9 cellular contexts compared by ENCODE assay signal in genomic region chrX:153981771-153982533, GRCh38. TPM values are rescaled to one million over a fixed set of nuclear protein-coding genes. Genes with fewer than 3 reads are reported as not detected.
A peak's percentile ranks its signal among the peaks of the same experiment; 100 is the strongest.
DNase-seq lines count a peak whose midpoint lies in the region; ATAC-seq and TF ChIP-seq lines count a peak whose summit lies in the region.
"Had no signal": no experiment of that assay in that cellular context is flagged by ENCODE, and none has a peak within 500 bp of the region (broad histone marks: within the 10 kb centered on the region; RNA-seq: fewer than 3 reads in every experiment).

No MANE protein-coding gene starts in this region.

- peak overlapping the region; percentile 62 for H3K4me3 Mint-ChIP-seq in activated CD4-positive, alpha-beta memory T cell treated with anti-CD3 and anti-CD28 coated beads for 36 hours

- POLR2A ChIA-PET in activated CD4-positive, alpha-beta memory T cell treated with anti-CD3 and anti-CD28 coated beads for 36 hours (lab: Charles Lee), result interaction anchor here (1.2 to 3.4 kb wide), 4 partner anchors 8 to 57 kb away, joined by 3 to 40 read pairs (median 6); partner anchors contain the start of genes ARHGAP4, HCFC1, IRAK1 and TMEM187

- peak overlapping the region; percentile 100 for H3K27ac ChIP-seq in KOPT-K1 (ENCODE audit: low read depth, low read length, poor library complexity, severe bottlenecking)
- H3K27ac ChIP-seq in heart right ventricle, result peak overlapping the region in 1 of 10 donors; percentile 79
- H3K27ac ChIP-seq: cardiac muscle cell had no signal

- H3K4me3 ChIP-seq in heart right ventricle, result no peak overlapping the region
- H3K4me3 ChIP-seq: cardiac muscle cell had no signal

- H3K27me3 Mint-ChIP-seq in activated CD4-positive, alpha-beta memory T cell treated with anti-CD3 and anti-CD28 coated beads for 36 hours, result no peaks in the 10 kb centered on the region

- peaks cover 46% of the 10 kb centered on the region for H3K4me1 Mint-ChIP-seq in activated CD4-positive, alpha-beta memory T cell treated with anti-CD3 and anti-CD28 coated beads for 36 hours (ENCODE audit: low read depth)

- H3K27me3 ChIP-seq in heart right ventricle, result peaks cover 0 to 85% (median 0%) of the 10 kb centered on the region in 7 donors
- H3K27me3 ChIP-seq: cardiac muscle cell had no signal

- DNase-seq in activated CD4-positive, alpha-beta memory T cell treated with anti-CD3 and anti-CD28 coated beads for 36 hours, result peak; percentile 86
- peak in 1 of 2 donors; percentile 42 for DNase-seq in heart right ventricle
- peak; percentile 42 to 58 for DNase-seq in stimulated activated CD8-positive, alpha-beta memory T cell treated with anti-CD3 and anti-CD28 coated beads, Interleukin-2, amount 100 ng/mL, for 48 hours (ENCODE audit: low read depth in 2 of 2)
- no peak for DNase-seq in D341Med (ENCODE audit: low spot score)
- no peak for DNase-seq in amniotic stem cell (lab: John Stamatoyannopoulos, UW)

- H3K36me3 Mint-ChIP-seq in activated CD4-positive, alpha-beta memory T cell treated with anti-CD3 and anti-CD28 coated beads for 36 hours, result peaks cover 7% of the 10 kb centered on the region

- CTCF ChIA-PET in activated CD4-positive, alpha-beta memory T cell treated with anti-CD3 and anti-CD28 coated beads for 36 hours (lab: Charles Lee), result interaction anchor here (0.9 to 1.7 kb wide), 2 partner anchors 11 to 12 kb away, joined by 4 read pairs; partner anchors contain the start of gene HCFC1

- intact Hi-C loops in activated CD4-positive, alpha-beta memory T cell treated with anti-CD3 and anti-CD28 coated beads for 36 hours (cut with micrococcal nuclease), result loop anchor here (1.0 to 5.0 kb wide), 2 partner anchors 10 to 40 kb away; partner anchors contain the start of gene TMEM187
- intact Hi-C loops in heart right ventricle (cut with DNase I), result no loop called here

- H3K9me3 Mint-ChIP-seq in activated CD4-positive, alpha-beta memory T cell treated with anti-CD3 and anti-CD28 coated beads for 36 hours, result no peaks in the 10 kb centered on the region

- WGBS in heart right ventricle, 2 donors, result 90 to 92% methylated on average over 45 to 52 of the region's 52 CpGs

- TF ChIP-seq CTCF in heart right ventricle (IDR thresholded peaks at IDR 0.05), result no peak

- H3K4me1 ChIP-seq in heart right ventricle, result peaks cover 0 to 48% (median 4%) of the 10 kb centered on the region in 9 donors

- H3K36me3 ChIP-seq in KOPT-K1 (ENCODE audit: insufficient read depth, low read length), result no peaks in the 10 kb centered on the region
- H3K36me3 ChIP-seq in heart right ventricle, result no peaks in the 10 kb centered on the region
- H3K36me3 ChIP-seq: cardiac muscle cell had no signal

- H3K9me3 ChIP-seq in KOPT-K1 (ENCODE audit: insufficient read depth, low read length, poor library complexity, severe bottlenecking) (no peaks in the 10 kb centered on the region), heart right ventricle (no peaks in the 10 kb centered on the region)

- ATAC-seq in heart right ventricle, result peak in 6 of 8 donors; percentile 29 to 56 (median 35)
- no peak for ATAC-seq in HG03439 (IDR thresholded peaks at IDR 0.05; ENCODE audit: unreplicated experiment)
- no peak for ATAC-seq in HG02981 (IDR thresholded peaks at IDR 0.05; ENCODE audit: unreplicated experiment)

- H3K27ac Mint-ChIP-seq in activated CD4-positive, alpha-beta memory T cell treated with anti-CD3 and anti-CD28 coated beads for 36 hours, result peak overlapping the region; percentile 94

RNA-seq across cellular contexts. Expression of gene TMEM187, which starts 9.4 kb away (rescaled TPM):
- 1 to 10 TPM; 8.6 to 9.1 TPM for total RNA-seq in activated CD4-positive, alpha-beta memory T cell treated with anti-CD3 and anti-CD28 coated beads for 36 hours
- total RNA-seq in heart right ventricle, result 10 to 100 TPM in 3 of 10 donors, 1 to 10 TPM in 7; 4.8 to 13.2 (median 8.0) TPM
- 1 to 10 TPM; 3.4 to 7.2 TPM for polyA plus RNA-seq in heart right ventricle

RNA-seq across cellular contexts. Expression of gene HCFC1, which starts 10.3 kb away (rescaled TPM):
- total RNA-seq in activated CD4-positive, alpha-beta memory T cell treated with anti-CD3 and anti-CD28 coated beads for 36 hours, result 10 to 100 TPM; 90.4 to 93.0 TPM
- 10 to 100 TPM; 26.5 to 41.6 (median 31.7) TPM for total RNA-seq in heart right ventricle
- polyA plus RNA-seq in heart right ventricle, result 10 to 100 TPM; 12.3 to 13.9 TPM

RNA-seq across cellular contexts. Expression of gene RENBP, which starts 37.5 kb away (rescaled TPM):
- 1 to 10 TPM; 8.2 to 8.4 TPM for total RNA-seq in activated CD4-positive, alpha-beta memory T cell treated with anti-CD3 and anti-CD28 coated beads for 36 hours
- 10 to 100 TPM in 4 of 10 donors, 1 to 10 TPM in 6; 7.0 to 17.0 (median 9.6) TPM for total RNA-seq in heart right ventricle
- polyA plus RNA-seq in heart right ventricle, result 10 to 100 TPM in 1 of 2 donors, 1 to 10 TPM in 1; 6.0 to 16.6 TPM

RNA-seq across cellular contexts. Expression of gene IRAK1, which starts 37.8 kb away (rescaled TPM):
- 100 to 1,000 TPM in 1 of 2 experiments, 10 to 100 TPM in 1; 99.6 to 106 TPM for total RNA-seq in activated CD4-positive, alpha-beta memory T cell treated with anti-CD3 and anti-CD28 coated beads for 36 hours
- 10 to 100 TPM; 18.2 to 59.0 (median 27.1) TPM for total RNA-seq in heart right ventricle
- 10 to 100 TPM; 26.4 to 58.7 TPM for polyA plus RNA-seq in heart right ventricle

RNA-seq across cellular contexts. Expression of gene NAA10, which starts 47.1 kb away (rescaled TPM):
- 100 to 1,000 TPM; 106 to 115 TPM for total RNA-seq in activated CD4-positive, alpha-beta memory T cell treated with anti-CD3 and anti-CD28 coated beads for 36 hours
- 10 to 100 TPM; 46.9 to 88.9 (median 54.5) TPM for total RNA-seq in heart right ventricle
- polyA plus RNA-seq in heart right ventricle, result 100 to 1,000 TPM; 151 to 228 TPM

Comparison
In these comparisons a context has a peak if more than half of its experiments do, and no peak if none do; other contexts are left out.
1. DNase-seq: peak in activated CD4-positive, alpha-beta memory T cell treated with anti-CD3 and anti-CD28 coated beads for 36 hours (single experiment) and stimulated activated CD8-positive, alpha-beta memory T cell treated with anti-CD3 and anti-CD28 coated beads, Interleukin-2, amount 100 ng/mL, for 48 hours (2 of 2); none in D341Med (single experiment) and amniotic stem cell (single experiment).
2. ATAC-seq: peak in heart right ventricle (6 of 8); none in HG03439 (single experiment) and HG02981 (single experiment).